Comparison of ENCODE assay signal across 1 cellular context in genomic region chr7:118151671-118152070, GRCh38.
TF ChIP-seq lines count a peak whose summit lies in the region.

No MANE protein-coding gene starts in this region.

TF ChIP-seq in GM23338, 12 proteins besides CTCF, POLR2A, EP300 and RAD21 (continued from another document):
- TF ChIP-seq, protein P1, sequence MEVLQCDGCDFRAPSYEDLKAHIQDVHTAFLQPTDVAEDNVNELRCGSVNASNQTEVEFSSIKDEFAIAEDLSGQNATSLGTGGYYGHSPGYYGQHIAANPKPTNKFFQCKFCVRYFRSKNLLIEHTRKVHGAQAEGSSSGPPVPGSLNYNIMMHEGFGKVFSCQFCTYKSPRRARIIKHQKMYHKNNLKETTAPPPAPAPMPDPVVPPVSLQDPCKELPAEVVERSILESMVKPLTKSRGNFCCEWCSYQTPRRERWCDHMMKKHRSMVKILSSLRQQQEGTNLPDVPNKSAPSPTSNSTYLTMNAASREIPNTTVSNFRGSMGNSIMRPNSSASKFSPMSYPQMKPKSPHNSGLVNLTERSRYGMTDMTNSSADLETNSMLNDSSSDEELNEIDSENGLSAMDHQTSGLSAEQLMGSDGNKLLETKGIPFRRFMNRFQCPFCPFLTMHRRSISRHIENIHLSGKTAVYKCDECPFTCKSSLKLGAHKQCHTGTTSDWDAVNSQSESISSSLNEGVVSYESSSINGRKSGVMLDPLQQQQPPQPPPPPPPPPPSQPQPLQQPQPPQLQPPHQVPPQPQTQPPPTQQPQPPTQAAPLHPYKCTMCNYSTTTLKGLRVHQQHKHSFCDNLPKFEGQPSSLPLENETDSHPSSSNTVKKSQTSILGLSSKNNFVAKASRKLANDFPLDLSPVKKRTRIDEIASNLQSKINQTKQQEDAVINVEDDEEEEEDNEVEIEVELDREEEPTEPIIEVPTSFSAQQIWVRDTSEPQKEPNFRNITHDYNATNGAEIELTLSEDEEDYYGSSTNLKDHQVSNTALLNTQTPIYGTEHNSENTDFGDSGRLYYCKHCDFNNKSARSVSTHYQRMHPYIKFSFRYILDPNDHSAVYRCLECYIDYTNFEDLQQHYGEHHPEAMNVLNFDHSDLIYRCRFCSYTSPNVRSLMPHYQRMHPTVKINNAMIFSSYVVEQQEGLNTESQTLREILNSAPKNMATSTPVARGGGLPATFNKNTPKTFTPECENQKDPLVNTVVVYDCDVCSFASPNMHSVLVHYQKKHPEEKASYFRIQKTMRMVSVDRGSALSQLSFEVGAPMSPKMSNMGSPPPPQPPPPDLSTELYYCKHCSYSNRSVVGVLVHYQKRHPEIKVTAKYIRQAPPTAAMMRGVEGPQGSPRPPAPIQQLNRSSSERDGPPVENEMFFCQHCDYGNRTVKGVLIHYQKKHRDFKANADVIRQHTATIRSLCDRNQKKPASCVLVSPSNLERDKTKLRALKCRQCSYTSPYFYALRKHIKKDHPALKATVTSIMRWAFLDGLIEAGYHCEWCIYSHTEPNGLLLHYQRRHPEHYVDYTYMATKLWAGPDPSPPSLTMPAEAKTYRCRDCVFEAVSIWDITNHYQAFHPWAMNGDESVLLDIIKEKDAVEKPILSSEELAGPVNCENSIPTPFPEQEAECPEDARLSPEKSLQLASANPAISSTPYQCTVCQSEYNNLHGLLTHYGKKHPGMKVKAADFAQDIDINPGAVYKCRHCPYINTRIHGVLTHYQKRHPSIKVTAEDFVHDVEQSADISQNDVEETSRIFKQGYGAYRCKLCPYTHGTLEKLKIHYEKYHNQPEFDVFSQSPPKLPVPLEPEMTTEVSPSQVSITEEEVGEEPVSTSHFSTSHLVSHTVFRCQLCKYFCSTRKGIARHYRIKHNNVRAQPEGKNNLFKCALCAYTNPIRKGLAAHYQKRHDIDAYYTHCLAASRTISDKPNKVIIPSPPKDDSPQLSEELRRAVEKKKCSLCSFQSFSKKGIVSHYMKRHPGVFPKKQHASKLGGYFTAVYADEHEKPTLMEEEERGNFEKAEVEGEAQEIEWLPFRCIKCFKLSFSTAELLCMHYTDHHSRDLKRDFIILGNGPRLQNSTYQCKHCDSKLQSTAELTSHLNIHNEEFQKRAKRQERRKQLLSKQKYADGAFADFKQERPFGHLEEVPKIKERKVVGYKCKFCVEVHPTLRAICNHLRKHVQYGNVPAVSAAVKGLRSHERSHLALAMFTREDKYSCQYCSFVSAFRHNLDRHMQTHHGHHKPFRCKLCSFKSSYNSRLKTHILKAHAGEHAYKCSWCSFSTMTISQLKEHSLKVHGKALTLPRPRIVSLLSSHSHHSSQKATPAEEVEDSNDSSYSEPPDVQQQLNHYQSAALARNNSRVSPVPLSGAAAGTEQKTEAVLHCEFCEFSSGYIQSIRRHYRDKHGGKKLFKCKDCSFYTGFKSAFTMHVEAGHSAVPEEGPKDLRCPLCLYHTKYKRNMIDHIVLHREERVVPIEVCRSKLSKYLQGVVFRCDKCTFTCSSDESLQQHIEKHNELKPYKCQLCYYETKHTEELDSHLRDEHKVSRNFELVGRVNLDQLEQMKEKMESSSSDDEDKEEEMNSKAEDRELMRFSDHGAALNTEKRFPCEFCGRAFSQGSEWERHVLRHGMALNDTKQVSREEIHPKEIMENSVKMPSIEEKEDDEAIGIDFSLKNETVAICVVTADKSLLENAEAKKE (CRISPR knock-in tag; IDR thresholded peaks at IDR 0.05) = no peak
- TF ChIP-seq POLR2AphosphoS5 (IDR thresholded peaks at IDR 0.05; ENCODE audit: low read depth) (no peak), ZNF114 (CRISPR knock-in tag; IDR thresholded peaks at IDR 0.05) (no peak), STAT1 (IDR thresholded peaks at IDR 0.05; ENCODE audit: unreplicated experiment) (no peak), NANOG (IDR thresholded peaks at IDR 0.05; ENCODE audit: borderline replicate concordance) (no peak), ETS1 (IDR thresholded peaks at IDR 0.05) (no peak), ZNF331 (CRISPR knock-in tag; IDR thresholded peaks at IDR 0.05; ENCODE audit: low read depth) (no peak), JUNB (IDR thresholded peaks at IDR 0.05; ENCODE audit: unreplicated experiment) (no peak)
